In genomic region chr3:125496701-125497100, GRCh38 we compare ENCODE assay signal across 1 cellular context.
TF ChIP-seq lines count a peak whose summit lies in the region.

No MANE protein-coding gene starts in this region.

TF ChIP-seq in K562, 482 proteins besides CTCF, POLR2A, EP300 and RAD21 (continued from another document):
- peak; percentile 67 for TF ChIP-seq PRDM10 (IDR thresholded peaks at IDR 0.05; ENCODE audit: partially characterized antibody)
- TF ChIP-seq, protein P1, sequence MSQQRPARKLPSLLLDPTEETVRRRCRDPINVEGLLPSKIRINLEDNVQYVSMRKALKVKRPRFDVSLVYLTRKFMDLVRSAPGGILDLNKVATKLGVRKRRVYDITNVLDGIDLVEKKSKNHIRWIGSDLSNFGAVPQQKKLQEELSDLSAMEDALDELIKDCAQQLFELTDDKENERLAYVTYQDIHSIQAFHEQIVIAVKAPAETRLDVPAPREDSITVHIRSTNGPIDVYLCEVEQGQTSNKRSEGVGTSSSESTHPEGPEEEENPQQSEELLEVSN (IDR thresholded peaks at IDR 0.05; ENCODE audit: borderline replicate concordance in 1 of 2, extremely low read depth in 1 of 2, insufficient read depth in 1 of 2, insufficient read length in 1 of 2, low read depth in 1 of 2, low read length in 1 of 2, poor library complexity in 1 of 2, severe bottlenecking in 1 of 2), result no peak
- TF ChIP-seq MYBL2 (IDR thresholded peaks at IDR 0.05; ENCODE audit: low read depth), result peak; percentile 83
- TF ChIP-seq MYBL2 (CRISPR knock-in tag; IDR thresholded peaks at IDR 0.05; ENCODE audit: borderline replicate concordance), result no peak
- TF ChIP-seq ARID4B (CRISPR knock-in tag; IDR thresholded peaks at IDR 0.05), result no peak
- peak; percentile 66; the same call in 1 of the 2 replicates for TF ChIP-seq DPF2 (IDR thresholded peaks at IDR 0.05)
- TF ChIP-seq DMBX1 (CRISPR knock-in tag; IDR thresholded peaks at IDR 0.05; ENCODE audit: borderline replicate concordance), result no peak
- TF ChIP-seq, protein P2, sequence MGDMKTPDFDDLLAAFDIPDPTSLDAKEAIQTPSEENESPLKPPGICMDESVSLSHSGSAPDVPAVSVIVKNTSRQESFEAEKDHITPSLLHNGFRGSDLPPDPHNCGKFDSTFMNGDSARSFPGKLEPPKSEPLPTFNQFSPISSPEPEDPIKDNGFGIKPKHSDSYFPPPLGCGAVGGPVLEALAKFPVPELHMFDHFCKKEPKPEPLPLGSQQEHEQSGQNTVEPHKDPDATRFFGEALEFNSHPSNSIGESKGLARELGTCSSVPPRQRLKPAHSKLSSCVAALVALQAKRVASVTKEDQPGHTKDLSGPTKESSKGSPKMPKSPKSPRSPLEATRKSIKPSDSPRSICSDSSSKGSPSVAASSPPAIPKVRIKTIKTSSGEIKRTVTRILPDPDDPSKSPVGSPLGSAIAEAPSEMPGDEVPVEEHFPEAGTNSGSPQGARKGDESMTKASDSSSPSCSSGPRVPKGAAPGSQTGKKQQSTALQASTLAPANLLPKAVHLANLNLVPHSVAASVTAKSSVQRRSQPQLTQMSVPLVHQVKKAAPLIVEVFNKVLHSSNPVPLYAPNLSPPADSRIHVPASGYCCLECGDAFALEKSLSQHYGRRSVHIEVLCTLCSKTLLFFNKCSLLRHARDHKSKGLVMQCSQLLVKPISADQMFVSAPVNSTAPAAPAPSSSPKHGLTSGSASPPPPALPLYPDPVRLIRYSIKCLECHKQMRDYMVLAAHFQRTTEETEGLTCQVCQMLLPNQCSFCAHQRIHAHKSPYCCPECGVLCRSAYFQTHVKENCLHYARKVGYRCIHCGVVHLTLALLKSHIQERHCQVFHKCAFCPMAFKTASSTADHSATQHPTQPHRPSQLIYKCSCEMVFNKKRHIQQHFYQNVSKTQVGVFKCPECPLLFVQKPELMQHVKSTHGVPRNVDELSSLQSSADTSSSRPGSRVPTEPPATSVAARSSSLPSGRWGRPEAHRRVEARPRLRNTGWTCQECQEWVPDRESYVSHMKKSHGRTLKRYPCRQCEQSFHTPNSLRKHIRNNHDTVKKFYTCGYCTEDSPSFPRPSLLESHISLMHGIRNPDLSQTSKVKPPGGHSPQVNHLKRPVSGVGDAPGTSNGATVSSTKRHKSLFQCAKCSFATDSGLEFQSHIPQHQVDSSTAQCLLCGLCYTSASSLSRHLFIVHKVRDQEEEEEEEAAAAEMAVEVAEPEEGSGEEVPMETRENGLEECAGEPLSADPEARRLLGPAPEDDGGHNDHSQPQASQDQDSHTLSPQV (IDR thresholded peaks at IDR 0.05), result peak; percentile 78
- TF ChIP-seq SOX6 (IDR thresholded peaks at IDR 0.05), result no peak
